10 cellular contexts compared by ENCODE assay signal in genomic region chr18:75244336-75244735, GRCh38. TPM values are rescaled to one million over a fixed set of nuclear protein-coding genes. Genes with fewer than 3 reads are reported as not detected.
DNase-seq lines count a peak whose midpoint lies in the region; ATAC-seq and TF ChIP-seq lines count a peak whose summit lies in the region.
"Had no signal": no experiment of that assay in that cellular context is flagged by ENCODE, and none has a peak within 500 bp of the region (broad histone marks: within the 10 kb centered on the region; RNA-seq: fewer than 3 reads in every experiment).

No MANE protein-coding gene starts in this region.

- no peak for ATAC-seq in lower lobe of right lung

- H3K4me3 ChIP-seq in LNCaP clone FGC (ENCODE audit: low read depth, low read length), result no peak overlapping the region
- no peak overlapping the region for H3K4me3 ChIP-seq in lower lobe of right lung
- H3K4me3 ChIP-seq: thoracic aorta had no signal

- DNase-seq in EL, result peak; percentile 50
- no peak for DNase-seq in LNCaP clone FGC (ENCODE audit: low read depth)
- peak; percentile 84 for DNase-seq in cerebellar cortex (ENCODE audit: low spot score)
- no peak for DNase-seq in NCI-H345 (lab: John Stamatoyannopoulos, UW)
- DNase-seq in lower lobe of right lung, result no peak
- no peak for DNase-seq in NCI-H2171 (lab: John Stamatoyannopoulos, UW)
- DNase-seq in inferior parietal cortex (ENCODE audit: extremely low spot score), result no peak
- DNase-seq: activated effector memory CD4-positive, alpha-beta T cell treated with anti-CD3 and anti-CD28 coated beads, Interleukin-2, amount 50 U/mL, for 16 hours had no signal

- intact Hi-C loops in lower lobe of right lung (cut with DNase I), result no loop called here

- H3K4me1 ChIP-seq in lower lobe of right lung, result peaks cover 20% of the 10 kb centered on the region

- H3K4me1 Mint-ChIP-seq in nephron, result peaks cover 63% of the 10 kb centered on the region

- TF ChIP-seq CTCF in LNCaP clone FGC (IDR thresholded peaks at IDR 0.05; ENCODE audit: control insufficient read depth, extremely low read depth, insufficient read depth) (peak; percentile 20), nephron (IDR thresholded peaks at IDR 0.05; ENCODE audit: unreplicated experiment in 3 of 3) (peak; percentile 20 to 48 (median 27)), lower lobe of right lung (IDR thresholded peaks at IDR 0.05) (no peak)

- no peak overlapping the region for H3K4me3 Mint-ChIP-seq in nephron

- H3K27me3 ChIP-seq in lower lobe of right lung (ENCODE audit: low read depth), result no peaks in the 10 kb centered on the region

- H3K9me3 ChIP-seq in lower lobe of right lung, result no peaks in the 10 kb centered on the region
- H3K9me3 ChIP-seq: thoracic aorta had no signal

- H3K27ac Mint-ChIP-seq in nephron, result peak overlapping the region; percentile 22 to 93 (median 60)

- no peak overlapping the region for H3K27ac ChIP-seq in lower lobe of right lung
- H3K27ac ChIP-seq: thoracic aorta had no signal

- no peaks in the 10 kb centered on the region for H3K9me3 Mint-ChIP-seq in nephron

- H3K36me3 ChIP-seq in lower lobe of right lung, result no peaks in the 10 kb centered on the region
- H3K36me3 ChIP-seq: thoracic aorta had no signal

- H3K27me3 Mint-ChIP-seq in nephron (ENCODE audit: low read depth), result no peaks in the 10 kb centered on the region

- peaks cover 38% of the 10 kb centered on the region for H3K36me3 Mint-ChIP-seq in nephron (ENCODE audit: low read depth)

RNA-seq across cellular contexts. Expression of gene TSHZ1, which starts 33.7 kb away (rescaled TPM):
- 17.0 TPM for total RNA-seq in lower lobe of right lung

RNA-seq across cellular contexts. Expression of gene PTGR3, which starts 35.4 kb away (rescaled TPM):
- total RNA-seq in lower lobe of right lung, result 37.3 TPM

Comparison
In these comparisons a context has a peak if more than half of its experiments do, and no peak if none do; other contexts are left out.
1. DNase-seq: peak in EL (single experiment) and cerebellar cortex (single experiment); none in LNCaP clone FGC (single experiment), NCI-H345 (single experiment), lower lobe of right lung (single experiment), NCI-H2171 (single experiment) and inferior parietal cortex (single experiment).